In the genomic region with DNA sequence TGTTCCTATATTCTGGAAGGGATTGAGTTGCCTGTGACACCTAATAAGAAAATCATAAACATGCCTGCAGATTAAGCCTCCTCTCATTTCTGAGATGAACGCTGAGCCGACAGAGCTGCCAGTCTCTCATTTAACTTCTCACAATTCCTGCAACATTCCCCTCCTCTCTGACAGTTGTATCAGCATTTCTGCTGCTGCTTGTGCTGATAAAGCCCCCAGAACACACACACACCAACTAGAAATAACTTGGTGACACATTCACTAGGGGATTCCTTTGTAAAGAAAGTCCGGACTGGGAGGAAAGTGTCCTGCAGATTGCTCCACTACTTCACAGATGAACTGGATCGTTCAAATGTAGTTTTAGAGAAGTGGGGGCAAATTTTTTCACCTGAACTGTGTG, we compare ENCODE assay signal across 24 cellular contexts.
"Had no signal": no experiment of that assay in that cellular context is flagged by ENCODE, and none has a peak within 500 bp of the region (broad histone marks: within the 10 kb centered on the region; RNA-seq: fewer than 3 reads in every experiment).

No MANE protein-coding gene starts in this region.

- H3K9ac ChIP-seq: parathyroid adenoma had no signal

- H3K4me3 Mint-ChIP-seq: activated CD4-positive, alpha-beta memory T cell treated with anti-CD3 and anti-CD28 coated beads for 36 hours; activated CD4-positive, alpha-beta T cell treated with anti-CD3 and anti-CD28 coated beads, Interleukin-2, amount 10 ng/mL, durations not matched to agents 24 days and 14 days; activated naive CD4-positive, alpha-beta T cell treated with anti-CD3 and anti-CD28 coated beads, Interleukin-2, amount 10 ng/mL, durations not matched to agents 7 days and 5 days; activated T-helper 1 cell treated with anti-CD3 and anti-CD28 coated beads, Interleukin-12 subunit alpha, Interleukin-12 subunit beta, Interleukin-2, Interleukin-4 antibody, amounts not matched to agents 30 ng/mL and 10 ng/mL and 1 ng/mL, durations not matched to agents 14 hours and 24 hours and 36 hours; nephron progenitor cell; T-helper 1 cell treated with Interleukin-12 subunit alpha and Interleukin-12 subunit beta and Interleukin-4 antibody, amounts not matched to agents 30 μg/mL and 1 μg/mL, for 36 hours had no signal

- H2AFZ ChIP-seq: parathyroid adenoma had no signal

- ATAC-seq: heart left ventricle, left lung, lower lobe of right lung, psoas muscle had no signal

- H3K27ac Mint-ChIP-seq: activated CD4-positive, alpha-beta memory T cell treated with anti-CD3 and anti-CD28 coated beads for 36 hours; activated CD4-positive, alpha-beta T cell treated with anti-CD3 and anti-CD28 coated beads, Interleukin-2, amount 10 ng/mL, durations not matched to agents 24 days and 14 days; activated naive CD4-positive, alpha-beta T cell treated with anti-CD3 and anti-CD28 coated beads, Interleukin-2, amount 10 ng/mL, durations not matched to agents 7 days and 5 days; activated T-helper 1 cell treated with anti-CD3 and anti-CD28 coated beads, Interleukin-12 subunit alpha, Interleukin-12 subunit beta, Interleukin-2, Interleukin-4 antibody, amounts not matched to agents 30 ng/mL and 10 ng/mL and 1 ng/mL, durations not matched to agents 14 hours and 24 hours and 36 hours; nephron progenitor cell; T-helper 1 cell treated with Interleukin-12 subunit alpha and Interleukin-12 subunit beta and Interleukin-4 antibody, amounts not matched to agents 30 μg/mL and 1 μg/mL, for 36 hours had no signal

- H3K27me3 Mint-ChIP-seq: activated CD4-positive, alpha-beta memory T cell treated with anti-CD3 and anti-CD28 coated beads for 36 hours; activated CD4-positive, alpha-beta T cell treated with anti-CD3 and anti-CD28 coated beads, Interleukin-2, amount 10 ng/mL, durations not matched to agents 24 days and 14 days; activated naive CD4-positive, alpha-beta T cell treated with anti-CD3 and anti-CD28 coated beads, Interleukin-2, amount 10 ng/mL, durations not matched to agents 7 days and 5 days had no signal

- H3K36me3 ChIP-seq: brain microvascular endothelial cell, heart left ventricle, left lung, lower lobe of right lung, sigmoid colon, tibial nerve had no signal

- DNase-seq: activated CD4-positive, alpha-beta memory T cell treated with anti-CD3 and anti-CD28 coated beads for 36 hours; activated CD4-positive, alpha-beta T cell treated with anti-CD3 and anti-CD28 coated beads, Interleukin-2, amount 10 ng/mL, durations not matched to agents 24 days and 14 days; activated CD4-positive, CD25-positive, alpha-beta regulatory T cell treated with anti-CD3 and anti-CD28 coated beads, Interleukin-2, amount 50 U/mL, for 72 hours; activated CD8-positive, alpha-beta memory T cell treated with anti-CD3 and anti-CD28 coated beads, Interleukin-2, amount 50 U/mL, for 4 hours; activated gamma-delta T cell; activated naive CD4-positive, alpha-beta T cell treated with anti-CD3 and anti-CD28 coated beads, Interleukin-2, amount 10 ng/mL, durations not matched to agents 7 days and 5 days; activated T-cell treated with anti-CD3 and anti-CD28 coated beads, Interleukin-2, amount 50 U/mL, for 1 hour; amniotic stem cell; brain microvascular endothelial cell; central memory CD4-positive, alpha-beta T cell; foreskin fibroblast; heart left ventricle; left lung; lower lobe of right lung; nephron progenitor cell; occipital lobe; psoas muscle; sigmoid colon; stimulated activated naive CD4-positive, alpha-beta T cell treated with Interleukin-2 at 50 U/mL for 16 hours; T1000 had no signal

- H3K4me1 Mint-ChIP-seq: activated CD4-positive, alpha-beta T cell treated with anti-CD3 and anti-CD28 coated beads, Interleukin-2, amount 10 ng/mL, durations not matched to agents 24 days and 14 days; activated naive CD4-positive, alpha-beta T cell treated with anti-CD3 and anti-CD28 coated beads, Interleukin-2, amount 10 ng/mL, durations not matched to agents 7 days and 5 days; nephron progenitor cell had no signal

- H3K4me3 ChIP-seq: heart left ventricle, left lung, lower lobe of right lung, psoas muscle, sigmoid colon, tibial nerve had no signal

- H3K27me3 ChIP-seq: brain microvascular endothelial cell, heart left ventricle, left lung, sigmoid colon, tibial nerve had no signal

- H3K4me1 ChIP-seq: heart left ventricle, left lung, lower lobe of right lung, parathyroid adenoma, psoas muscle, tibial nerve had no signal

- H3K36me3 Mint-ChIP-seq: activated CD4-positive, alpha-beta memory T cell treated with anti-CD3 and anti-CD28 coated beads for 36 hours; activated naive CD4-positive, alpha-beta T cell treated with anti-CD3 and anti-CD28 coated beads, Interleukin-2, amount 10 ng/mL, durations not matched to agents 7 days and 5 days had no signal

- H3K9me3 ChIP-seq: heart left ventricle, left lung, lower lobe of right lung, psoas muscle, sigmoid colon, tibial nerve had no signal

- H3K9me3 Mint-ChIP-seq: activated CD4-positive, alpha-beta memory T cell treated with anti-CD3 and anti-CD28 coated beads for 36 hours; activated CD4-positive, alpha-beta T cell treated with anti-CD3 and anti-CD28 coated beads, Interleukin-2, amount 10 ng/mL, durations not matched to agents 24 days and 14 days; activated naive CD4-positive, alpha-beta T cell treated with anti-CD3 and anti-CD28 coated beads, Interleukin-2, amount 10 ng/mL, durations not matched to agents 7 days and 5 days; activated T-helper 1 cell treated with anti-CD3 and anti-CD28 coated beads, Interleukin-12 subunit alpha, Interleukin-12 subunit beta, Interleukin-2, Interleukin-4 antibody, amounts not matched to agents 30 ng/mL and 10 ng/mL and 1 ng/mL, durations not matched to agents 14 hours and 24 hours and 36 hours; nephron progenitor cell; T-helper 1 cell treated with Interleukin-12 subunit alpha and Interleukin-12 subunit beta and Interleukin-4 antibody, amounts not matched to agents 30 μg/mL and 1 μg/mL, for 36 hours had no signal

- H3K27ac ChIP-seq: brain microvascular endothelial cell, heart left ventricle, left lung, lower lobe of right lung, parathyroid adenoma, psoas muscle, sigmoid colon, tibial nerve had no signal
